In genomic region chr1:157994081-157994581, GRCh38 we compare ENCODE assay signal across 10 cellular contexts. TPM values are rescaled to one million over a fixed set of nuclear protein-coding genes. Genes with fewer than 3 reads are reported as not detected.
DNase-seq lines count a peak whose midpoint lies in the region; ATAC-seq, FAIRE-seq and TF ChIP-seq lines count a peak whose summit lies in the region.
"Had no signal": no experiment of that assay in that cellular context is flagged by ENCODE, and none has a peak within 500 bp of the region (broad histone marks: within the 10 kb centered on the region; RNA-seq: fewer than 3 reads in every experiment).

No MANE protein-coding gene starts in this region.

- peaks cover 0 to 70% (median 36%) of the 10 kb centered on the region in 3 donors for H3K4me1 ChIP-seq in gastroesophageal sphincter
- H3K4me1 ChIP-seq in neuronal stem cell (ENCODE audit: control insufficient read depth in 2 of 2, insufficient read depth in 1 of 2, low read depth in 1 of 2, low read length in 2 of 2): peaks cover 23 to 37% of the 10 kb centered on the region in 2 donors

- peak overlapping the region; percentile 75 for H2BK15ac ChIP-seq in neuronal stem cell (ENCODE audit: low read length)

- H3K9me3 ChIP-seq in gastroesophageal sphincter (no peaks in the 10 kb centered on the region), neuronal stem cell (replicated peaks in 1 of 2; ENCODE audit: control insufficient read depth in 2 of 2, insufficient read depth in 1 of 2, low read depth in 1 of 2, low read length in 2 of 2) (no peaks in the 10 kb centered on the region)

- CTCF ChIA-PET in BJ (lab: Yijun Ruan, JAX): interaction anchor here (1.1 to 9.5 kb wide), 10 partner anchors 13 to 123 kb away, joined by 3 to 272 read pairs (median 20); no protein-coding TSS in a partner anchor
- CTCF ChIA-PET in RWPE1 (lab: Yijun Ruan, JAX): interaction anchor here (0.6 to 1.4 kb wide), 7 partner anchors 18 to 131 kb away, joined by 3 to 7 read pairs (median 5); no protein-coding TSS in a partner anchor

- WGBS in gastroesophageal sphincter (ENCODE audit: low coverage in 1 of 2), 2 donors: 0% methylated on average over 4 to 8 of the region's 16 CpGs
- WGBS in neuronal stem cell (ENCODE audit: extremely low coverage in 2 of 2, insufficient read length in 2 of 2, insufficient replicate concordance in 1 of 2), 2 donors: no CpG with 5 or more reads among the region's 16 CpGs

- ATAC-seq in gastroesophageal sphincter (no peak), HG02642 (IDR thresholded peaks at IDR 0.05; ENCODE audit: poor library complexity, unreplicated experiment) (no peak), HG02623 (IDR thresholded peaks at IDR 0.05; ENCODE audit: unreplicated experiment) (no peak)
- ATAC-seq in stimulated activated memory B cell treated with anti-CD40 and anti-IgM and Interleukin-4, amounts not matched to agents 10 μg/mL and 1 μg/mL and 100 μg/mL, for 72 hours: no peak

- H3K4me1 Mint-ChIP-seq in stimulated activated memory B cell treated with anti-CD40 and anti-IgM and Interleukin-4, amounts not matched to agents 10 μg/mL and 1 μg/mL and 100 μg/mL, for 72 hours: peaks cover 13% of the 10 kb centered on the region

- peak overlapping the region; percentile 92 for H2AK5ac ChIP-seq in neuronal stem cell (ENCODE audit: low read depth, low read length)

- peaks cover 64% of the 10 kb centered on the region for H3K27me3 Mint-ChIP-seq in stimulated activated memory B cell treated with anti-CD40 and anti-IgM and Interleukin-4, amounts not matched to agents 10 μg/mL and 1 μg/mL and 100 μg/mL, for 72 hours

- DNase-seq in BJ (ENCODE audit: low read depth): no peak
- no peak for DNase-seq in RWPE1 (ENCODE audit: low spot score)
- no peak for DNase-seq in neuronal stem cell (ENCODE audit: low spot score)
- no peak for DNase-seq in RCC 7860 (ENCODE audit: low spot score)
- DNase-seq: T-helper 1 cell had no signal

- H3K36me3 Mint-ChIP-seq in stimulated activated memory B cell treated with anti-CD40 and anti-IgM and Interleukin-4, amounts not matched to agents 10 μg/mL and 1 μg/mL and 100 μg/mL, for 72 hours: no peaks in the 10 kb centered on the region

- H3K4me3 ChIP-seq in BJ (ENCODE audit: low read depth, low read length): peak overlapping the region; percentile 68
- H3K4me3 ChIP-seq in gastroesophageal sphincter: peak overlapping the region; percentile 93 to 98
- H3K4me3 ChIP-seq in neuronal stem cell (ENCODE audit: low read length in 2 of 2): peak overlapping the region; percentile 73 to 89

- no peak for TF ChIP-seq EP300 in gastroesophageal sphincter (IDR thresholded peaks at IDR 0.05)

- no peaks in the 10 kb centered on the region for H3K9me3 Mint-ChIP-seq in stimulated activated memory B cell treated with anti-CD40 and anti-IgM and Interleukin-4, amounts not matched to agents 10 μg/mL and 1 μg/mL and 100 μg/mL, for 72 hours

- no peak for FAIRE-seq in RCC 7860 (lab: Jason Lieb, UNC)

- H3K79me1 ChIP-seq in neuronal stem cell (ENCODE audit: low read depth, low read length): peaks cover 4% of the 10 kb centered on the region

- peak overlapping the region; percentile 93 for H2BK120ac ChIP-seq in neuronal stem cell (ENCODE audit: low read depth, low read length)

- peak; percentile 46 for TF ChIP-seq CTCF in BJ (IDR thresholded peaks at IDR 0.05; ENCODE audit: insufficient read depth, low read depth, low read length)
- TF ChIP-seq CTCF in RWPE1 (conservative IDR thresholded peaks at IDR 0.05; ENCODE audit: low read depth): 0 out of 2 replicates have a peak, but pooled peaks have one; percentile 11
- peak in 3 of 4 experiments; percentile 15 to 38 (median 34) for TF ChIP-seq CTCF in gastroesophageal sphincter (IDR thresholded peaks at IDR 0.05)

- peak overlapping the region; percentile 57 for H3K23ac ChIP-seq in neuronal stem cell (ENCODE audit: low read depth, low read length, poor library complexity)

- peak overlapping the region; percentile 98 for H3K18ac ChIP-seq in neuronal stem cell (ENCODE audit: low read length)

- H3K27ac Mint-ChIP-seq in stimulated activated memory B cell treated with anti-CD40 and anti-IgM and Interleukin-4, amounts not matched to agents 10 μg/mL and 1 μg/mL and 100 μg/mL, for 72 hours: no peak overlapping the region

- no peak overlapping the region for H2BK12ac ChIP-seq in neuronal stem cell (ENCODE audit: low read length)

- peak overlapping the region; percentile 92 for H2AFZ ChIP-seq in neuronal stem cell (ENCODE audit: low read length)

- H3K4me3 Mint-ChIP-seq in stimulated activated memory B cell treated with anti-CD40 and anti-IgM and Interleukin-4, amounts not matched to agents 10 μg/mL and 1 μg/mL and 100 μg/mL, for 72 hours: no peak overlapping the region

- H3K27ac ChIP-seq in RWPE1 (peak overlapping the region; percentile 94), gastroesophageal sphincter (peak overlapping the region; percentile 84 to 94 (median 93)), neuronal stem cell (replicated peaks; ENCODE audit: low read length) (peak overlapping the region; percentile 48)
- H3K27ac ChIP-seq: HL-60 had no signal

- no peak overlapping the region for H4K91ac ChIP-seq in neuronal stem cell (ENCODE audit: low read depth, low read length, poor library complexity)

- H3K4ac ChIP-seq in neuronal stem cell (ENCODE audit: low read length): no peak overlapping the region

- H2BK5ac ChIP-seq in neuronal stem cell (ENCODE audit: low read length): peak overlapping the region; percentile 99

- no peak overlapping the region for H4K8ac ChIP-seq in neuronal stem cell (ENCODE audit: low read depth, low read length)

- TF ChIP-seq POLR2A in gastroesophageal sphincter (IDR thresholded peaks at IDR 0.05): no peak

- POLR2A ChIA-PET in BJ (lab: Charles Lee): interaction anchor here (0.5 to 1.0 kb wide), 3 partner anchors 15 to 81 kb away, joined by 3 to 4 read pairs (median 4); no protein-coding TSS in a partner anchor
- POLR2A ChIA-PET in RWPE1 (lab: Yijun Ruan, JAX; ENCODE audit: low non-redundant PET): no interaction called here

- H3K27me3 ChIP-seq in BJ (ENCODE audit: control insufficient read depth, insufficient read depth, low read length): no peaks in the 10 kb centered on the region
- H3K27me3 ChIP-seq in gastroesophageal sphincter: no peaks in the 10 kb centered on the region
- peaks cover 0 to 13% (median 0%) of the 10 kb centered on the region in 3 experiments for H3K27me3 ChIP-seq in neuronal stem cell (ENCODE audit: control insufficient read depth in 3 of 3, insufficient read depth in 3 of 3, low read depth in 1 of 3, low read length in 3 of 3)

- H3K36me3 ChIP-seq in BJ (ENCODE audit: control insufficient read depth, insufficient read depth, low read length) (no peaks in the 10 kb centered on the region), gastroesophageal sphincter (no peaks in the 10 kb centered on the region), neuronal stem cell (replicated peaks in 1 of 2; ENCODE audit: control insufficient read depth in 2 of 2, insufficient read depth in 2 of 2, low read length in 2 of 2) (peaks cover 2 to 13% of the 10 kb centered on the region in 2 donors)

- H3K4me2 ChIP-seq in neuronal stem cell (ENCODE audit: insufficient read depth, low read length, poor library complexity, severe bottlenecking): peak overlapping the region; percentile 80

- no peak overlapping the region for H3K14ac ChIP-seq in neuronal stem cell (ENCODE audit: low read length)

- peak overlapping the region; percentile 88 for H3K9ac ChIP-seq in neuronal stem cell (ENCODE audit: low read depth, low read length, poor library complexity)

RNA-seq across cellular contexts. Expression of gene KIRREL1, which starts 0.7 kb away (rescaled TPM):
- polyA plus RNA-seq in BJ (2011; rRNA removed): 51.8 and 65.1 TPM in 2 replicates
- polyA minus RNA-seq in BJ (2011; rRNA and poly(A)+ RNA removed): 85.7 and 95.9 TPM in 2 replicates
- total RNA-seq in gastroesophageal sphincter: 10 to 100 TPM; 43.1 to 73.1 (median 48.1) TPM
- polyA plus RNA-seq in neuronal stem cell (2013, experiment 1 of 2): 45.3 TPM
- polyA plus RNA-seq in neuronal stem cell (2013, experiment 2 of 2): 45.3 TPM
